In the genomic region with DNA sequence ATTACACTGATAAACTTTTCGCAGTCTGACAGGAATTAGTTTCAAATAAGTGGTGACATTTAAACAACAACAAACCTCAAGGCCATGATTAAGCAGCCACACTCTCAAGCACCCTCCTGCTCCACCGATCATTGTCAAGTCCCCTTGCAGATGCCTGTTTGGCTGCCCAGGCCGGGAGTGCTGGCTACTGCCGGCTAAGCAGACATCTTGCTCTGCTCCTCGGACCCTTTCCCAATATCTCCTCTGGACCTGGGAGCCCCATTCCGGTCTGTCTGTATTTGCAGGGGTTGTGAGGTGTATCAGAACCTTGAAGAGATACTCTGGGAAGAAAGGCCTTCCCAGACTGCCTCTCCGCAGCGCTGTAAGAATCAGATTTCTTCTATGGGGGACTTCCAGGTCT, we compare ENCODE assay signal across 11 cellular contexts. TPM values are rescaled to one million over a fixed set of nuclear protein-coding genes. Genes with fewer than 3 reads are reported as not detected.
"Had no signal": no experiment of that assay in that cellular context is flagged by ENCODE, and none has a peak within 500 bp of the region (broad histone marks: within the 10 kb centered on the region; RNA-seq: fewer than 3 reads in every experiment).

No MANE protein-coding gene starts in this region.

RNA-seq across cellular contexts. Expression of gene NPY4R, which starts 14.9 kb away (rescaled TPM):
- total RNA-seq: fibroblast of villous mesenchyme, gastroesophageal sphincter, left ventricle myocardium superior, mesothelial cell of epicardium, myocyte, natural killer cell, pancreas, psoas muscle, sciatic nerve, skeletal muscle tissue, ureter had no signal
- polyA plus RNA-seq: pancreas had no signal
